26 cellular contexts compared by ENCODE assay signal in the genomic region with DNA sequence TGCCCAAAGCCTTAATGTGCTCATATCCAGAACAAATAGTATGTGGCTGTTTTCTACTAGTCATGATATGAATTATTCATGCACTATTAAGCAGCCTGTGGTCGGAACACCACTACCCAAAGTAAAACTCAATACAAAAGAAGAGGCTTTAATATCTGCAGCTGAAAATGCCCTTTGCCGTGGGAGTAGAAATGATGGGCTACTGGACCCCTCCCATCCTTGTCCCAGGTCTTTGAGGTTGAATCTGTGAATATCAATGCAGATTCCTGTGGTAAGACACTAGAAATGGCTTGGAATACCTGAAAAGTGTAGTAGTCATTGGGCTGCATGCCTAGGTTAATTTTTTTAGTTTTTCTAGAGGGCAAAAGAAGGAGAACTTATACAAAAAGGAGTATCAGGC.
DNase-seq lines count a peak whose midpoint lies in the region; ATAC-seq, FAIRE-seq and TF ChIP-seq lines count a peak whose summit lies in the region.
"Had no signal": no experiment of that assay in that cellular context is flagged by ENCODE, and none has a peak within 500 bp of the region (broad histone marks: within the 10 kb centered on the region; RNA-seq: fewer than 3 reads in every experiment).

No MANE protein-coding gene starts in this region.

- no peak overlapping the region for H2AFZ ChIP-seq in astrocyte (ENCODE audit: low read depth, low read length)

- WGBS in upper lobe of left lung, 2 donors = 76 to 93% methylated on average over 2 of the region's 2 CpGs

- H3K79me2 ChIP-seq in astrocyte (ENCODE audit: insufficient read depth, low read length) = no peaks in the 10 kb centered on the region

- no peak for TF ChIP-seq EP300 in upper lobe of left lung (IDR thresholded peaks at IDR 0.05)

- DNase-seq in SW480 (ENCODE audit: low spot score) (peak; percentile 36), astrocyte (ENCODE audit: low read depth) (peak; percentile 52), renal cortical epithelial cell (ENCODE audit: low read depth) (peak; percentile 27), tibial artery (no peak), middle frontal gyrus (ENCODE audit: extremely low spot score, low spot score) (no peak), upper lobe of left lung (no peak)
- no peak for DNase-seq in effector CD4-positive, alpha-beta T cell
- DNase-seq: 8988T; ACHN; AML-193; BE2C; CD4-positive, alpha-beta T cell; CD8-positive, alpha-beta memory T cell; DMS 273 treated with DMSO at 0.1 percent for 48 hours; DMS79; EL; GDM1; GOT3; HFFc6 had no signal

- H3K9me3 Mint-ChIP-seq in astrocyte (ENCODE audit: unreplicated experiment) = peaks cover 2% of the 10 kb centered on the region
- H3K9me3 Mint-ChIP-seq: CD14-positive monocyte; CD4-positive, alpha-beta T cell; HFFc6 had no signal

- no peaks in the 10 kb centered on the region for H3K4me1 Mint-ChIP-seq in astrocyte (ENCODE audit: low read depth, unreplicated experiment)
- H3K4me1 Mint-ChIP-seq: CD8-positive, alpha-beta memory T cell had no signal

- no peaks in the 10 kb centered on the region for H3K36me3 Mint-ChIP-seq in astrocyte (ENCODE audit: low read depth, unreplicated experiment)
- H3K36me3 Mint-ChIP-seq: CD14-positive monocyte; CD8-positive, alpha-beta memory T cell had no signal

- H3K4me3 Mint-ChIP-seq in astrocyte (ENCODE audit: unreplicated experiment) = no peak overlapping the region
- H3K4me3 Mint-ChIP-seq: CD14-positive monocyte; CD4-positive, alpha-beta T cell; CD8-positive, alpha-beta memory T cell; HFFc6 had no signal

- no peaks in the 10 kb centered on the region for H3K27me3 Mint-ChIP-seq in astrocyte (ENCODE audit: low read depth, unreplicated experiment)

- H3K9ac ChIP-seq in astrocyte (ENCODE audit: low read length) = no peak overlapping the region
- H3K9ac ChIP-seq: BLaER1 treated with 17β-estradiol and CSF1 and Interleukin-3, amounts not matched to agents 10 nM and 100 nM had no signal

- H3K4me1 ChIP-seq in astrocyte (ENCODE audit: insufficient read depth, low read length) = no peaks in the 10 kb centered on the region
- H3K4me1 ChIP-seq in tibial artery = peaks cover 0 to 74% (median 17%) of the 10 kb centered on the region in 4 donors
- peaks cover 0 to 21% (median 4%) of the 10 kb centered on the region in 4 donors for H3K4me1 ChIP-seq in upper lobe of left lung
- H3K4me1 ChIP-seq: A549; BE2C; BLaER1 treated with 17β-estradiol and CSF1 and Interleukin-3, amounts not matched to agents 10 nM and 100 nM; HAP-1 had no signal

- ATAC-seq in upper lobe of left lung (ENCODE audit: low FRiP score in 2 of 2) = no peak
- ATAC-seq: A549 had no signal

- H3K27me3 ChIP-seq in astrocyte (ENCODE audit: insufficient read depth, low read length) = no peaks in the 10 kb centered on the region
- no peaks in the 10 kb centered on the region for H3K27me3 ChIP-seq in tibial artery
- no peaks in the 10 kb centered on the region for H3K27me3 ChIP-seq in upper lobe of left lung
- H3K27me3 ChIP-seq: BE2C; BLaER1 treated with 17β-estradiol and CSF1 and Interleukin-3, amounts not matched to agents 10 nM and 100 nM had no signal

- H3K27ac Mint-ChIP-seq in astrocyte (ENCODE audit: unreplicated experiment) = no peak overlapping the region
- H3K27ac Mint-ChIP-seq: CD14-positive monocyte; CD4-positive, alpha-beta T cell; CD8-positive, alpha-beta memory T cell; HFFc6 had no signal

- H3K9me3 ChIP-seq in astrocyte (ENCODE audit: insufficient read depth, low read depth, low read length) = no peaks in the 10 kb centered on the region
- H3K9me3 ChIP-seq in tibial artery = no peaks in the 10 kb centered on the region
- H3K9me3 ChIP-seq in upper lobe of left lung = no peaks in the 10 kb centered on the region
- H3K9me3 ChIP-seq: A549; BE2C; BLaER1 treated with 17β-estradiol and CSF1 and Interleukin-3, amounts not matched to agents 10 nM and 100 nM; HAP-1 had no signal

- H3K4me3 ChIP-seq in astrocyte (ENCODE audit: insufficient read depth, low read depth, low read length) (no peak overlapping the region), tibial artery (no peak overlapping the region), upper lobe of left lung (no peak overlapping the region)
- H3K4me3 ChIP-seq: A549; BLaER1 treated with 17β-estradiol and CSF1 and Interleukin-3, amounts not matched to agents 10 nM and 100 nM; HAP-1 had no signal

- TF ChIP-seq CTCF in astrocyte (IDR thresholded peaks at IDR 0.05; ENCODE audit: insufficient read depth, low read depth, low read length) (no peak), tibial artery (IDR thresholded peaks at IDR 0.05) (no peak), upper lobe of left lung (IDR thresholded peaks at IDR 0.05) (no peak)

- no peak overlapping the region for H3K27ac ChIP-seq in astrocyte (ENCODE audit: low read depth, low read length)
- H3K27ac ChIP-seq in tibial artery = peak overlapping the region; percentile 45 to 66
- H3K27ac ChIP-seq in upper lobe of left lung = no peak overlapping the region
- H3K27ac ChIP-seq: A549; BLaER1 treated with 17β-estradiol and CSF1 and Interleukin-3, amounts not matched to agents 10 nM and 100 nM had no signal

- TF ChIP-seq POLR2A in upper lobe of left lung (IDR thresholded peaks at IDR 0.05) = no peak

- H3K4me2 ChIP-seq in astrocyte (ENCODE audit: low read length) = no peak overlapping the region
- H3K4me2 ChIP-seq: A549; BLaER1 treated with 17β-estradiol and CSF1 and Interleukin-3, amounts not matched to agents 10 nM and 100 nM had no signal

- intact Hi-C loops in tibial artery (cut with DNase I; ENCODE audit: low total_unique reads) = loop anchor here (10.0 kb wide), 1 partner anchor 70 kb away; no protein-coding TSS in a partner anchor

- H4K20me1 ChIP-seq in astrocyte (ENCODE audit: insufficient read depth, low read length) = no peaks in the 10 kb centered on the region
- H4K20me1 ChIP-seq: BLaER1 treated with 17β-estradiol and CSF1 and Interleukin-3, amounts not matched to agents 10 nM and 100 nM had no signal

- H3K36me3 ChIP-seq in astrocyte (ENCODE audit: insufficient read depth, low read length) = no peaks in the 10 kb centered on the region
- no peaks in the 10 kb centered on the region for H3K36me3 ChIP-seq in tibial artery
- H3K36me3 ChIP-seq in upper lobe of left lung = no peaks in the 10 kb centered on the region
- H3K36me3 ChIP-seq: BE2C; BLaER1 treated with 17β-estradiol and CSF1 and Interleukin-3, amounts not matched to agents 10 nM and 100 nM; HAP-1 had no signal

- FAIRE-seq in astrocyte (lab: Jason Lieb, UNC) = no peak
- FAIRE-seq: A549, D721Med, GM18507, H54 had no signal

Comparison
In these comparisons a context has a peak if more than half of its experiments do, and no peak if none do; other contexts are left out.
1. DNase-seq: peak in SW480 (single experiment), astrocyte (single experiment) and renal cortical epithelial cell (single experiment); none in tibial artery (0 of 2), effector CD4-positive, alpha-beta T cell (single experiment), middle frontal gyrus (single experiment) and upper lobe of left lung (0 of 2).
2. H3K27ac ChIP-seq: peak in tibial artery (2 of 2); none in astrocyte (single experiment) and upper lobe of left lung (0 of 4).